Comparison of ENCODE assay signal across 9 cellular contexts in genomic region chr12:75177997-75178396, GRCh38. TPM values are rescaled to one million over a fixed set of nuclear protein-coding genes. Genes with fewer than 3 reads are reported as not detected.
DNase-seq lines count a peak whose midpoint lies in the region; ATAC-seq and TF ChIP-seq lines count a peak whose summit lies in the region.
"Had no signal": no experiment of that assay in that cellular context is flagged by ENCODE, and none has a peak within 500 bp of the region (broad histone marks: within the 10 kb centered on the region; RNA-seq: fewer than 3 reads in every experiment).

No MANE protein-coding gene starts in this region.

- no peaks in the 10 kb centered on the region for H3K4me1 Mint-ChIP-seq in activated T-cell treated with anti-CD3 and anti-CD28 coated beads, Interleukin-2, amount 50 U/mL, for 4 hours (ENCODE audit: low read depth)
- peaks cover 5% of the 10 kb centered on the region for H3K4me1 Mint-ChIP-seq in activated T-cell treated with anti-CD3 and anti-CD28 coated beads, Interleukin-2, amount 50 U/mL, for 24 hours (ENCODE audit: low read depth)
- no peaks in the 10 kb centered on the region for H3K4me1 Mint-ChIP-seq in stimulated activated naive CD8-positive, alpha-beta T cell treated with anti-CD3 and anti-CD28 coated beads, Interleukin-15, amount 100 ng/mL, for 72 hours
- no peaks in the 10 kb centered on the region for H3K4me1 Mint-ChIP-seq in stimulated activated naive B cell treated with anti-CD40 and anti-IgM and Interleukin-4, amounts not matched to agents 10 μg/mL and 1 μg/mL and 100 μg/mL, for 72 hours
- H3K4me1 Mint-ChIP-seq in CD14-positive monocyte: no peaks in the 10 kb centered on the region

- TF ChIP-seq CTCF in CD14-positive monocyte (IDR thresholded peaks at IDR 0.05): no peak

- no peak overlapping the region for H3K27ac Mint-ChIP-seq in activated T-cell treated with anti-CD3 and anti-CD28 coated beads, Interleukin-2, amount 50 U/mL, for 24 hours
- peak overlapping the region in 1 of 2 donors; percentile 54 for H3K27ac Mint-ChIP-seq in stimulated activated naive CD8-positive, alpha-beta T cell treated with anti-CD3 and anti-CD28 coated beads, Interleukin-15, amount 100 ng/mL, for 72 hours
- no peak overlapping the region for H3K27ac Mint-ChIP-seq in stimulated activated naive B cell treated with anti-CD40 and anti-IgM and Interleukin-4, amounts not matched to agents 10 μg/mL and 1 μg/mL and 100 μg/mL, for 72 hours
- no peak overlapping the region for H3K27ac Mint-ChIP-seq in CD14-positive monocyte

- H3K9me3 Mint-ChIP-seq in activated T-cell treated with anti-CD3 and anti-CD28 coated beads, Interleukin-2, amount 50 U/mL, for 4 hours: no peaks in the 10 kb centered on the region
- H3K9me3 Mint-ChIP-seq in activated T-cell treated with anti-CD3 and anti-CD28 coated beads, Interleukin-2, amount 50 U/mL, for 24 hours: no peaks in the 10 kb centered on the region
- no peaks in the 10 kb centered on the region for H3K9me3 Mint-ChIP-seq in stimulated activated naive CD8-positive, alpha-beta T cell treated with anti-CD3 and anti-CD28 coated beads, Interleukin-15, amount 100 ng/mL, for 72 hours
- no peaks in the 10 kb centered on the region for H3K9me3 Mint-ChIP-seq in stimulated activated naive B cell treated with anti-CD40 and anti-IgM and Interleukin-4, amounts not matched to agents 10 μg/mL and 1 μg/mL and 100 μg/mL, for 72 hours
- H3K9me3 Mint-ChIP-seq in CD14-positive monocyte: peaks cover 0 to 2% (median 0%) of the 10 kb centered on the region in 7 donors

- peak; percentile 46 to 70 for ATAC-seq in activated T-cell treated with anti-CD3 and anti-CD28 coated beads, Interleukin-2, amount 50 U/mL, for 4 hours
- peak; percentile 85 for ATAC-seq in HG03469 (IDR thresholded peaks at IDR 0.05; ENCODE audit: unreplicated experiment)
- peak; percentile 74 for ATAC-seq in stimulated activated naive CD8-positive, alpha-beta T cell treated with anti-CD3 and anti-CD28 coated beads, Interleukin-15, amount 100 ng/mL, for 72 hours
- no peak for ATAC-seq in stimulated activated naive B cell treated with anti-CD40 and anti-IgM and Interleukin-4, amounts not matched to agents 10 μg/mL and 1 μg/mL and 100 μg/mL, for 72 hours (replicated peaks)

- no peak for DNase-seq in activated T-cell treated with anti-CD3 and anti-CD28 coated beads, Interleukin-2, amount 50 U/mL, for 4 hours
- DNase-seq in activated T-cell treated with anti-CD3 and anti-CD28 coated beads, Interleukin-2, amount 50 U/mL, for 24 hours: no peak
- DNase-seq in astrocyte of the hippocampus (ENCODE audit: low read depth, low spot score) (peak; percentile 86), CD14-positive monocyte (ENCODE audit: low spot score) (no peak)
- no peak for DNase-seq in stimulated activated naive CD8-positive, alpha-beta T cell treated with anti-CD3 and anti-CD28 coated beads, Interleukin-15, amount 100 ng/mL, for 72 hours
- DNase-seq in activated CD4-positive, alpha-beta T cell treated with anti-CD3 and anti-CD28 coated beads for 4 hours: no peak
- no peak for DNase-seq in stimulated activated naive B cell treated with anti-CD40 and anti-IgM and Interleukin-4, amounts not matched to agents 10 μg/mL and 1 μg/mL and 100 μg/mL, for 72 hours
- DNase-seq: NCI-H2107 had no signal

- H3K36me3 Mint-ChIP-seq in activated T-cell treated with anti-CD3 and anti-CD28 coated beads, Interleukin-2, amount 50 U/mL, for 4 hours (ENCODE audit: insufficient read depth): no peaks in the 10 kb centered on the region
- no peaks in the 10 kb centered on the region for H3K36me3 Mint-ChIP-seq in activated T-cell treated with anti-CD3 and anti-CD28 coated beads, Interleukin-2, amount 50 U/mL, for 24 hours (ENCODE audit: low read depth)
- no peaks in the 10 kb centered on the region for H3K36me3 Mint-ChIP-seq in stimulated activated naive B cell treated with anti-CD40 and anti-IgM and Interleukin-4, amounts not matched to agents 10 μg/mL and 1 μg/mL and 100 μg/mL, for 72 hours
- H3K36me3 Mint-ChIP-seq in CD14-positive monocyte: no peaks in the 10 kb centered on the region

- H3K4me3 Mint-ChIP-seq in activated T-cell treated with anti-CD3 and anti-CD28 coated beads, Interleukin-2, amount 50 U/mL, for 4 hours: no peak overlapping the region
- H3K4me3 Mint-ChIP-seq in activated T-cell treated with anti-CD3 and anti-CD28 coated beads, Interleukin-2, amount 50 U/mL, for 24 hours: no peak overlapping the region
- no peak overlapping the region for H3K4me3 Mint-ChIP-seq in stimulated activated naive CD8-positive, alpha-beta T cell treated with anti-CD3 and anti-CD28 coated beads, Interleukin-15, amount 100 ng/mL, for 72 hours
- no peak overlapping the region for H3K4me3 Mint-ChIP-seq in stimulated activated naive B cell treated with anti-CD40 and anti-IgM and Interleukin-4, amounts not matched to agents 10 μg/mL and 1 μg/mL and 100 μg/mL, for 72 hours
- H3K4me3 Mint-ChIP-seq in CD14-positive monocyte: no peak overlapping the region

- no peaks in the 10 kb centered on the region for H3K27me3 Mint-ChIP-seq in activated T-cell treated with anti-CD3 and anti-CD28 coated beads, Interleukin-2, amount 50 U/mL, for 4 hours (ENCODE audit: low read depth)
- H3K27me3 Mint-ChIP-seq in activated T-cell treated with anti-CD3 and anti-CD28 coated beads, Interleukin-2, amount 50 U/mL, for 24 hours: no peaks in the 10 kb centered on the region
- H3K27me3 Mint-ChIP-seq in stimulated activated naive CD8-positive, alpha-beta T cell treated with anti-CD3 and anti-CD28 coated beads, Interleukin-15, amount 100 ng/mL, for 72 hours: no peaks in the 10 kb centered on the region
- no peaks in the 10 kb centered on the region for H3K27me3 Mint-ChIP-seq in stimulated activated naive B cell treated with anti-CD40 and anti-IgM and Interleukin-4, amounts not matched to agents 10 μg/mL and 1 μg/mL and 100 μg/mL, for 72 hours
- H3K27me3 Mint-ChIP-seq in CD14-positive monocyte (ENCODE audit: low read depth in 3 of 3): peaks cover 0 to 2% (median 0%) of the 10 kb centered on the region in 3 donors

- intact Hi-C loops in CD14-positive monocyte (cut with micrococcal nuclease): no loop called here

RNA-seq across cellular contexts. Expression of gene KCNC2, which starts 31.6 kb away (rescaled TPM):
- not detected for total RNA-seq in activated T-cell treated with anti-CD3 and anti-CD28 coated beads, Interleukin-2, amount 50 U/mL, for 4 hours
- polyA plus RNA-seq in CD14-positive monocyte: not detected

Comparison
In these comparisons a context has a peak if more than half of its experiments do, and no peak if none do; other contexts are left out.
1. ATAC-seq: peak in activated T-cell treated with anti-CD3 and anti-CD28 coated beads, Interleukin-2, amount 50 U/mL, for 4 hours (2 of 2), HG03469 (single experiment) and stimulated activated naive CD8-positive, alpha-beta T cell treated with anti-CD3 and anti-CD28 coated beads, Interleukin-15, amount 100 ng/mL, for 72 hours (single experiment); none in stimulated activated naive B cell treated with anti-CD40 and anti-IgM and Interleukin-4, amounts not matched to agents 10 μg/mL and 1 μg/mL and 100 μg/mL, for 72 hours (0 of 2).